ENCODE assay signal across 1 cellular context in genomic region chr18:37320320-37320719, GRCh38.
TF ChIP-seq lines count a peak whose summit lies in the region.

No MANE protein-coding gene starts in this region.

TF ChIP-seq in K562, 482 proteins besides CTCF, POLR2A, EP300 and RAD21:
- TF ChIP-seq NR1H2 (CRISPR knock-in tag; IDR thresholded peaks at IDR 0.05) (no peak), ZNF184 (CRISPR knock-in tag; IDR thresholded peaks at IDR 0.05) (no peak), FOS (IDR thresholded peaks at IDR 0.05; ENCODE audit: extremely low read depth, insufficient read length) (no peak), MCM2 (IDR thresholded peaks at IDR 0.05; ENCODE audit: low read depth) (no peak), AFF4 (CRISPR knock-in tag; IDR thresholded peaks at IDR 0.05) (no peak), CEBPG (CRISPR knock-in tag; IDR thresholded peaks at IDR 0.05) (no peak), CEBPG (tag; conservative IDR thresholded peaks at IDR 0.05 in 1 of 2, IDR thresholded peaks at IDR 0.05 in 1 of 2) (no peak), ESRRB (CRISPR knock-in tag; IDR thresholded peaks at IDR 0.05; ENCODE audit: borderline replicate concordance) (no peak), ZBTB40 (IDR thresholded peaks at IDR 0.05) (no peak), ZBTB40 (CRISPR knock-in tag; IDR thresholded peaks at IDR 0.05) (no peak), ZNF224 (CRISPR knock-in tag; IDR thresholded peaks at IDR 0.05) (no peak), SP2 (IDR thresholded peaks at IDR 0.05; ENCODE audit: extremely low read depth, low read depth, low read length, poor library complexity, severe bottlenecking) (no peak), ZNF707 (CRISPR knock-in tag; conservative IDR thresholded peaks at IDR 0.05) (no peak), ZC3H8 (IDR thresholded peaks at IDR 0.05) (no peak)
- TF ChIP-seq, protein P1, sequence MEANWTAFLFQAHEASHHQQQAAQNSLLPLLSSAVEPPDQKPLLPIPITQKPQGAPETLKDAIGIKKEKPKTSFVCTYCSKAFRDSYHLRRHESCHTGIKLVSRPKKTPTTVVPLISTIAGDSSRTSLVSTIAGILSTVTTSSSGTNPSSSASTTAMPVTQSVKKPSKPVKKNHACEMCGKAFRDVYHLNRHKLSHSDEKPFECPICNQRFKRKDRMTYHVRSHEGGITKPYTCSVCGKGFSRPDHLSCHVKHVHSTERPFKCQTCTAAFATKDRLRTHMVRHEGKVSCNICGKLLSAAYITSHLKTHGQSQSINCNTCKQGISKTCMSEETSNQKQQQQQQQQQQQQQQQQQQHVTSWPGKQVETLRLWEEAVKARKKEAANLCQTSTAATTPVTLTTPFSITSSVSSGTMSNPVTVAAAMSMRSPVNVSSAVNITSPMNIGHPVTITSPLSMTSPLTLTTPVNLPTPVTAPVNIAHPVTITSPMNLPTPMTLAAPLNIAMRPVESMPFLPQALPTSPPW (CRISPR knock-in tag; IDR thresholded peaks at IDR 0.05), result no peak
